Comparison of ENCODE assay signal across 8 cellular contexts in the genomic region with DNA sequence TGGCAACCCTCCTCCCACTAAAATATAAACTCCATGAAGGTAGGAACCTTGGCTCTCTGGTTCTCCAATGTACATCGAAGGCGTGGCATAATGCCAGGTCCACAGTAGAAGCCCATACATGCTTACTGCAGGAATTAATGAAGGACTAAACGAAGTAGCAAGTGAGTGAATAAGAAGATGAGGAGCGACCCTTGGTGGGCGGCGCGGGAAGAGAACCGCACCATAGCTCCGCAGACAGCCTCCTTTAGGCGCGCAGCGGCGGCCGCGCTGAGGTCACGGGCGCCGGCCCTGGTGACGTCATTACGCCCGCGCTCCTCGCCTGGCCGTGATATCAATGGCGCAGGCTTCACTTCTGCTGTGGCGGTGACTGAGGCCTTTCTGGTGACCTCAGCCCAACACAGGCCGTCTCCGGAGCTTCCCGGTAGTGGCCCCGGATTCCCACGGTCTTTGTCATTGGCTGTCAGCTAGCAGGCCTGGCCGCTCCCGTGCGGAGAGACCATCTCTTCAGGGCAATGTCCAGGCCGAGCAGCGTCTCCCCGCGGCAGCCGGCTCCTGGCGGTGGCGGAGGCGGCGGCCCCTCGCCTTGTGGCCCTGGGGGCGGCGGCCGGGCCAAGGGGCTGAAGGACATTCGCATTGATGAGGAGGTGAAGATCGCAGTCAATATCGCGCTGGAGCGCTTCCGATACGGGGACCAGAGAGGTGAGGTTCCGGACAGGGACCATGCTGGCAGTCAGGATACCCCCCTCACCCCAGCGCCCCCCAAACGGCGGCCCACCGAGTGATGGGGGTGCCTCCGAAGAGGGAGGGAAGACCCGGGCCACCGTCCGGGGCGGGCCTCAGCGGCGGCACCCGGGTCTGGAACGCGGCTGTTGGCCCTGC. TPM values are rescaled to one million over a fixed set of nuclear protein-coding genes. Genes with fewer than 3 reads are reported as not detected.
A peak's percentile ranks its signal among the peaks of the same experiment; 100 is the strongest.
DNase-seq lines count a peak whose midpoint lies in the region; ATAC-seq and TF ChIP-seq lines count a peak whose summit lies in the region.

TSS of gene YTHDC2 (plus strand) at position 311 of the 879 bp plus-strand sequence. CDS start at position 513, 202 bp downstream.

- H3K36me3 Mint-ChIP-seq in activated CD4-positive, alpha-beta T cell treated with anti-CD3 and anti-CD28 coated beads, Interleukin-2, amount 10 ng/mL, durations not matched to agents 24 days and 14 days (ENCODE audit: low read depth): peaks cover 21% of the 10 kb centered on the region

- ATAC-seq in HG03439 (IDR thresholded peaks at IDR 0.05; ENCODE audit: unreplicated experiment): peak; percentile 99

- H3K36me3 ChIP-seq in BJ (ENCODE audit: control insufficient read depth, insufficient read depth, low read length): no peaks in the 10 kb centered on the region

- intact Hi-C loops in activated CD4-positive, alpha-beta T cell treated with anti-CD3 and anti-CD28 coated beads, Interleukin-2, amount 10 ng/mL, durations not matched to agents 24 days and 14 days (cut with micrococcal nuclease): loop anchor here (1.0 to 10.0 kb wide), 8 partner anchors 25 to 1349 kb away; partner anchors contain the start of genes DCP2, MCC and SRP19

- peak; percentile 24 for DNase-seq in BJ (ENCODE audit: low read depth)
- DNase-seq in NCI-H524 (lab: John Stamatoyannopoulos, UW): peak; percentile 65 to 89
- DNase-seq in activated CD4-positive, alpha-beta T cell treated with anti-CD3 and anti-CD28 coated beads, Interleukin-2, amount 10 ng/mL, durations not matched to agents 24 days and 14 days: peak; percentile 96
- DNase-seq in coronary artery (ENCODE audit: low spot score): peak; percentile 93
- DNase-seq in left kidney (ENCODE audit: low read depth, low spot score): peak; percentile 96
- peak; percentile 75 for DNase-seq in stimulated activated CD4-positive, alpha-beta T cell treated with anti-CD3 and anti-CD28 coated beads, Interleukin-2, amount 100 ng/mL, for 4 hours (ENCODE audit: low read depth)

- peaks cover 16% of the 10 kb centered on the region for H3K27me3 Mint-ChIP-seq in activated CD4-positive, alpha-beta T cell treated with anti-CD3 and anti-CD28 coated beads, Interleukin-2, amount 10 ng/mL, durations not matched to agents 24 days and 14 days

- peak; percentile 93 for TF ChIP-seq POLR2A in GM19193 (IDR thresholded peaks at IDR 0.05; ENCODE audit: extremely low read depth, insufficient read depth, insufficient read length)

- H3K27ac Mint-ChIP-seq in activated CD4-positive, alpha-beta T cell treated with anti-CD3 and anti-CD28 coated beads, Interleukin-2, amount 10 ng/mL, durations not matched to agents 24 days and 14 days: peak within 1 kb of the TSS; percentile 85

- TF ChIP-seq CTCF in BJ (IDR thresholded peaks at IDR 0.05; ENCODE audit: insufficient read depth, low read depth, low read length) (peak; percentile 26; the same call in 1 of the 2 replicates), coronary artery (IDR thresholded peaks at IDR 0.05) (no peak)

- H3K4me3 ChIP-seq in BJ (ENCODE audit: low read depth, low read length) (peak within 1 kb of the TSS; percentile 74), coronary artery (peak within 1 kb of the TSS; percentile 90)

- H3K27me3 ChIP-seq in BJ (ENCODE audit: control insufficient read depth, insufficient read depth, low read length): no peaks in the 10 kb centered on the region

- H3K4me1 Mint-ChIP-seq in activated CD4-positive, alpha-beta T cell treated with anti-CD3 and anti-CD28 coated beads, Interleukin-2, amount 10 ng/mL, durations not matched to agents 24 days and 14 days: peaks cover 22% of the 10 kb centered on the region

- peak within 1 kb of the TSS; percentile 98 to 99 for H3K27ac ChIP-seq in coronary artery

- H3K9me3 Mint-ChIP-seq in activated CD4-positive, alpha-beta T cell treated with anti-CD3 and anti-CD28 coated beads, Interleukin-2, amount 10 ng/mL, durations not matched to agents 24 days and 14 days: no peaks in the 10 kb centered on the region

- CTCF ChIA-PET in BJ (lab: Yijun Ruan, JAX): interaction anchor here (0.6 to 5.1 kb wide), 3 partner anchors 19 to 532 kb away, joined by 3 to 60 read pairs (median 3); no protein-coding TSS in a partner anchor

- POLR2A ChIA-PET in BJ (lab: Charles Lee): no interaction called here

- peak within 1 kb of the TSS; percentile 87 for H3K4me3 Mint-ChIP-seq in activated CD4-positive, alpha-beta T cell treated with anti-CD3 and anti-CD28 coated beads, Interleukin-2, amount 10 ng/mL, durations not matched to agents 24 days and 14 days

RNA-seq across cellular contexts. Expression of gene YTHDC2, which starts in this region (rescaled TPM):
- polyA plus RNA-seq in BJ (2011; rRNA removed): 2.5 and 6.9 TPM in 2 replicates
- polyA minus RNA-seq in BJ (2011; rRNA and poly(A)+ RNA removed): 7.3 and 8.7 TPM in 2 replicates
- 26.0 and 26.3 TPM in 2 replicates for total RNA-seq in activated CD4-positive, alpha-beta T cell treated with anti-CD3 and anti-CD28 coated beads, Interleukin-2, amount 10 ng/mL, durations not matched to agents 24 days and 14 days

Comparison
In these comparisons a context has a peak if more than half of its experiments do, and no peak if none do; other contexts are left out.
1. Peak in every context shown above with its lines: DNase-seq, ATAC-seq, H3K4me3 ChIP-seq and H3K27ac ChIP-seq.
2. DNase-seq: peak in every context shown above with its lines; median percentile 96 in activated CD4-positive, alpha-beta T cell treated with anti-CD3 and anti-CD28 coated beads, Interleukin-2, amount 10 ng/mL, durations not matched to agents 24 days and 14 days; 96 in left kidney; 93 in coronary artery; 77 in NCI-H524; 75 in stimulated activated CD4-positive, alpha-beta T cell treated with anti-CD3 and anti-CD28 coated beads, Interleukin-2, amount 100 ng/mL, for 4 hours; 24 in BJ.